Comparison of ENCODE assay signal across 8 cellular contexts in genomic region chr14:50038398-50039119, GRCh38.
A peak's percentile ranks its signal among the peaks of the same experiment; 100 is the strongest.
DNase-seq lines count a peak whose midpoint lies in the region; ATAC-seq, FAIRE-seq and TF ChIP-seq lines count a peak whose summit lies in the region.

No MANE protein-coding gene starts in this region.

- DNase-seq in GM10266 (ENCODE audit: extremely low spot score) (peak; percentile 81), HTR-8/SVneo (ENCODE audit: insufficient read length, low spot score) (peak; percentile 45), glomerular visceral epithelial cell (ENCODE audit: extremely low spot score) (peak; percentile 93), NCI-H345 treated with DMSO at 0.1 percent for 48 hours (lab: John Stamatoyannopoulos, UW; ENCODE audit: unreplicated experiment) (no peak), NCI-H524 (lab: John Stamatoyannopoulos, UW) (no peak)
- peak; percentile 90 for DNase-seq in activated CD4-positive, alpha-beta memory T cell treated with anti-CD3 and anti-CD28 coated beads for 36 hours
- peak; percentile 83 for DNase-seq in stimulated activated CD4-positive, alpha-beta T cell treated with anti-CD3 and anti-CD28 coated beads, Interleukin-4, amount 100 ng/mL, for 24 hours

- peak; percentile 42 for FAIRE-seq in HTR-8/SVneo (lab: Jason Lieb, UNC)

- POLR2A ChIA-PET in activated CD4-positive, alpha-beta memory T cell treated with anti-CD3 and anti-CD28 coated beads for 36 hours (lab: Charles Lee) = interaction anchor here (0.5 to 6.3 kb wide), 43 partner anchors 8 to 483 kb away, joined by 3 to 262 read pairs (median 7); partner anchors contain the start of genes ARF6, NEMF, SOS2 and VCPKMT

- H3K9me3 Mint-ChIP-seq in activated CD4-positive, alpha-beta memory T cell treated with anti-CD3 and anti-CD28 coated beads for 36 hours = peaks cover 2% of the 10 kb centered on the region

- intact Hi-C loops in activated CD4-positive, alpha-beta memory T cell treated with anti-CD3 and anti-CD28 coated beads for 36 hours (cut with micrococcal nuclease) = loop anchor here (1.0 to 2.0 kb wide), 14 partner anchors 17 to 483 kb away; partner anchors contain the start of gene SOS2

- TF ChIP-seq CTCF in GM10266 (IDR thresholded peaks at IDR 0.05; ENCODE audit: control insufficient read depth, insufficient read depth, low read depth, missing control alignments) = no peak

- peak; percentile 78 for ATAC-seq in GM21576 (IDR thresholded peaks at IDR 0.05; ENCODE audit: unreplicated experiment)

- no peaks in the 10 kb centered on the region for H3K27me3 Mint-ChIP-seq in activated CD4-positive, alpha-beta memory T cell treated with anti-CD3 and anti-CD28 coated beads for 36 hours

- peaks cover 40% of the 10 kb centered on the region for H3K36me3 Mint-ChIP-seq in activated CD4-positive, alpha-beta memory T cell treated with anti-CD3 and anti-CD28 coated beads for 36 hours

- peaks cover 64% of the 10 kb centered on the region for H3K4me1 Mint-ChIP-seq in activated CD4-positive, alpha-beta memory T cell treated with anti-CD3 and anti-CD28 coated beads for 36 hours (ENCODE audit: low read depth)

- peak overlapping the region; percentile 99 for H3K27ac Mint-ChIP-seq in activated CD4-positive, alpha-beta memory T cell treated with anti-CD3 and anti-CD28 coated beads for 36 hours

- CTCF ChIA-PET in activated CD4-positive, alpha-beta memory T cell treated with anti-CD3 and anti-CD28 coated beads for 36 hours (lab: Charles Lee) = interaction anchor here (0.6 to 4.7 kb wide), 32 partner anchors 11 to 186 kb away, joined by 3 to 64 read pairs (median 5); partner anchors contain the start of genes NEMF and VCPKMT

- peak overlapping the region; percentile 74 for H3K4me3 Mint-ChIP-seq in activated CD4-positive, alpha-beta memory T cell treated with anti-CD3 and anti-CD28 coated beads for 36 hours

Comparison
In these comparisons a context has a peak if more than half of its experiments do, and no peak if none do; other contexts are left out.
1. DNase-seq: peak in GM10266 (single experiment), HTR-8/SVneo (single experiment), activated CD4-positive, alpha-beta memory T cell treated with anti-CD3 and anti-CD28 coated beads for 36 hours (single experiment), glomerular visceral epithelial cell (single experiment) and stimulated activated CD4-positive, alpha-beta T cell treated with anti-CD3 and anti-CD28 coated beads, Interleukin-4, amount 100 ng/mL, for 24 hours (single experiment); none in NCI-H345 treated with DMSO at 0.1 percent for 48 hours (single experiment) and NCI-H524 (0 of 2).